ENCODE assay signal across 8 cellular contexts in genomic region chr7:151429555-151430331, GRCh38. TPM values are rescaled to one million over a fixed set of nuclear protein-coding genes. Genes with fewer than 3 reads are reported as not detected.
DNase-seq lines count a peak whose midpoint lies in the region; ATAC-seq and TF ChIP-seq lines count a peak whose summit lies in the region.

No MANE protein-coding gene starts in this region.

- no peak overlapping the region for H2AFZ ChIP-seq in SK-N-SH (ENCODE audit: low read depth)

- no peaks in the 10 kb centered on the region for H3F3A ChIP-seq in SK-N-SH (replicated peaks; ENCODE audit: insufficient read depth)

- no peaks in the 10 kb centered on the region for H3K36me3 ChIP-seq in SK-N-SH (replicated peaks in 1 of 2; ENCODE audit: control insufficient read depth in 1 of 2, insufficient read depth in 2 of 2, low read length in 1 of 2)

- H3K9ac ChIP-seq in SK-N-SH = no peak overlapping the region

- H3K36me3 Mint-ChIP-seq in activated T-helper 2 cell treated with anti-CD3 and anti-CD28 coated beads, Interferon-gamma antibody, Interleukin-2, Interleukin-4, amounts not matched to agents 10 μg/mL and 5 μg/mL and 100 μg/mL, durations not matched to agents 14 hours and 24 hours and 36 hours (ENCODE audit: low read depth) = no peaks in the 10 kb centered on the region
- no peaks in the 10 kb centered on the region for H3K36me3 Mint-ChIP-seq in natural killer cell treated with Interleukin-12 subunit alpha and Interleukin-12 subunit beta and Interleukin-15 and Interleukin-18, amount 100 ng/mL, for 72 hours

- no peak for TF ChIP-seq CTCF in SK-N-SH (IDR thresholded peaks at IDR 0.05)

- peaks cover 34% of the 10 kb centered on the region for H3K4me1 Mint-ChIP-seq in activated T-helper 2 cell treated with anti-CD3 and anti-CD28 coated beads, Interferon-gamma antibody, Interleukin-2, Interleukin-4, amounts not matched to agents 10 μg/mL and 5 μg/mL and 100 μg/mL, durations not matched to agents 14 hours and 24 hours and 36 hours (ENCODE audit: low read depth)
- H3K4me1 Mint-ChIP-seq in natural killer cell treated with Interleukin-12 subunit alpha and Interleukin-12 subunit beta and Interleukin-15 and Interleukin-18, amount 100 ng/mL, for 72 hours (ENCODE audit: low read depth in 2 of 2) = peaks cover 10 to 13% of the 10 kb centered on the region in 2 donors

- H3K4me2 ChIP-seq in SK-N-SH = no peak overlapping the region

- no peak for ATAC-seq in SK-N-SH treated with all-trans-retinoic acid at 6 μM for 48 hours
- peak; percentile 36 to 62 for ATAC-seq in natural killer cell treated with Interleukin-12 subunit alpha and Interleukin-12 subunit beta and Interleukin-15 and Interleukin-18, amount 100 ng/mL, for 72 hours

- H3K27ac ChIP-seq in SK-N-SH (ENCODE audit: low read depth in 2 of 2, low read length in 1 of 2) = no peak overlapping the region

- peaks cover 8 to 11% of the 10 kb centered on the region in 2 experiments; a peak in 1 of 4 replicates for H3K4me1 ChIP-seq in SK-N-SH (ENCODE audit: control insufficient read depth in 1 of 2, insufficient read depth in 2 of 2, low read depth in 1 of 2, low read length in 1 of 2)

- H3K9me3 ChIP-seq in SK-N-SH = no peaks in the 10 kb centered on the region

- CTCF ChIA-PET in SK-N-SH (lab: Yijun Ruan, JAX) = interaction anchor here (0.6 to 1.9 kb wide), 6 partner anchors 10 to 375 kb away, joined by 3 to 8 read pairs (median 3); partner anchors contain the start of gene CRYGN

- H3K9me2 ChIP-seq in SK-N-SH = no peaks in the 10 kb centered on the region

- no peaks in the 10 kb centered on the region for H3K9me3 Mint-ChIP-seq in activated T-helper 2 cell treated with anti-CD3 and anti-CD28 coated beads, Interferon-gamma antibody, Interleukin-2, Interleukin-4, amounts not matched to agents 10 μg/mL and 5 μg/mL and 100 μg/mL, durations not matched to agents 14 hours and 24 hours and 36 hours
- no peaks in the 10 kb centered on the region for H3K9me3 Mint-ChIP-seq in natural killer cell treated with Interleukin-12 subunit alpha and Interleukin-12 subunit beta and Interleukin-15 and Interleukin-18, amount 100 ng/mL, for 72 hours

- WGBS in SK-N-SH (ENCODE audit: low lambda C conversion rate) = 69% methylated on average over 10 of the region's 10 CpGs

- H3K79me2 ChIP-seq in SK-N-SH (ENCODE audit: insufficient read depth) = no peaks in the 10 kb centered on the region

- intact Hi-C loops in activated T-helper 2 cell treated with anti-CD3 and anti-CD28 coated beads, Interferon-gamma antibody, Interleukin-2, Interleukin-4, amounts not matched to agents 10 μg/mL and 5 μg/mL and 100 μg/mL, durations not matched to agents 14 hours and 24 hours and 36 hours (cut with micrococcal nuclease) = loop anchor here (2.0 kb wide), 1 partner anchor 15 kb away; no protein-coding TSS in a partner anchor

- H3K4me3 Mint-ChIP-seq in activated T-helper 2 cell treated with anti-CD3 and anti-CD28 coated beads, Interferon-gamma antibody, Interleukin-2, Interleukin-4, amounts not matched to agents 10 μg/mL and 5 μg/mL and 100 μg/mL, durations not matched to agents 14 hours and 24 hours and 36 hours (ENCODE audit: low read depth) = peak overlapping the region; percentile 10
- peak overlapping the region; percentile 38 for H3K4me3 Mint-ChIP-seq in natural killer cell treated with Interleukin-12 subunit alpha and Interleukin-12 subunit beta and Interleukin-15 and Interleukin-18, amount 100 ng/mL, for 72 hours

- H4K20me1 ChIP-seq in SK-N-SH (ENCODE audit: insufficient read depth) = no peaks in the 10 kb centered on the region

- H3K27ac Mint-ChIP-seq in activated T-helper 2 cell treated with anti-CD3 and anti-CD28 coated beads, Interferon-gamma antibody, Interleukin-2, Interleukin-4, amounts not matched to agents 10 μg/mL and 5 μg/mL and 100 μg/mL, durations not matched to agents 14 hours and 24 hours and 36 hours = peak overlapping the region; percentile 34
- peak overlapping the region in 1 of 2 donors; percentile 33 for H3K27ac Mint-ChIP-seq in natural killer cell treated with Interleukin-12 subunit alpha and Interleukin-12 subunit beta and Interleukin-15 and Interleukin-18, amount 100 ng/mL, for 72 hours

- H3K27me3 ChIP-seq in SK-N-SH (ENCODE audit: insufficient read depth) = no peaks in the 10 kb centered on the region

- no peak for TF ChIP-seq RAD21 in SK-N-SH (IDR thresholded peaks at IDR 0.05; ENCODE audit: low read length)

- no peak for DNase-seq in SK-N-SH
- DNase-seq in NCI-H187 treated with DMSO at 0.1 percent for 48 hours (lab: John Stamatoyannopoulos, UW) = peak; percentile 76
- peak; percentile 59 for DNase-seq in activated T-helper 2 cell treated with anti-CD3 and anti-CD28 coated beads, Interferon-gamma antibody, Interleukin-2, Interleukin-4, amounts not matched to agents 10 μg/mL and 5 μg/mL and 100 μg/mL, durations not matched to agents 14 hours and 24 hours and 36 hours (ENCODE audit: low spot score)
- DNase-seq in natural killer cell treated with Interleukin-12 subunit alpha and Interleukin-12 subunit beta and Interleukin-15 and Interleukin-18, amount 100 ng/mL, for 72 hours (ENCODE audit: low spot score) = peak; percentile 59
- DNase-seq in GM19238 (ENCODE audit: insufficient read length, low spot score) = no peak
- DNase-seq in RKO (ENCODE audit: low spot score) = no peak
- no peak for DNase-seq in NCI-H1048 (lab: John Stamatoyannopoulos, UW)

- TF ChIP-seq EP300 in SK-N-SH (IDR thresholded peaks at IDR 0.05; ENCODE audit: borderline replicate concordance in 1 of 2, low read depth in 1 of 2, low read length in 1 of 2) = no peak

- peaks cover 4% of the 10 kb centered on the region for H3K27me3 Mint-ChIP-seq in activated T-helper 2 cell treated with anti-CD3 and anti-CD28 coated beads, Interferon-gamma antibody, Interleukin-2, Interleukin-4, amounts not matched to agents 10 μg/mL and 5 μg/mL and 100 μg/mL, durations not matched to agents 14 hours and 24 hours and 36 hours (ENCODE audit: low read depth)
- H3K27me3 Mint-ChIP-seq in natural killer cell treated with Interleukin-12 subunit alpha and Interleukin-12 subunit beta and Interleukin-15 and Interleukin-18, amount 100 ng/mL, for 72 hours = peaks cover 0 to 3% of the 10 kb centered on the region in 2 donors

- no peak overlapping the region for H3K4me3 ChIP-seq in SK-N-SH (ENCODE audit: low read depth in 2 of 2, low read length in 1 of 2)

- POLR2A ChIA-PET in SK-N-SH (lab: Yijun Ruan, JAX) = no interaction called here

TF ChIP-seq in SK-N-SH treated with all-trans-retinoic acid at 6 μM for 48 hours, 23 proteins besides CTCF, POLR2A, EP300 and RAD21:
- TF ChIP-seq CSDC2 (CRISPR knock-in tag; IDR thresholded peaks at IDR 0.05) (peak; percentile 82), PATZ1 (CRISPR knock-in tag; IDR thresholded peaks at IDR 0.05; ENCODE audit: borderline replicate concordance) (no peak)

TF ChIP-seq in SK-N-SH, 30 proteins besides CTCF, POLR2A, EP300 and RAD21:
- no peak for TF ChIP-seq MEF2A (IDR thresholded peaks at IDR 0.05; ENCODE audit: borderline replicate concordance, low read depth)
- TF ChIP-seq, protein P1, sequence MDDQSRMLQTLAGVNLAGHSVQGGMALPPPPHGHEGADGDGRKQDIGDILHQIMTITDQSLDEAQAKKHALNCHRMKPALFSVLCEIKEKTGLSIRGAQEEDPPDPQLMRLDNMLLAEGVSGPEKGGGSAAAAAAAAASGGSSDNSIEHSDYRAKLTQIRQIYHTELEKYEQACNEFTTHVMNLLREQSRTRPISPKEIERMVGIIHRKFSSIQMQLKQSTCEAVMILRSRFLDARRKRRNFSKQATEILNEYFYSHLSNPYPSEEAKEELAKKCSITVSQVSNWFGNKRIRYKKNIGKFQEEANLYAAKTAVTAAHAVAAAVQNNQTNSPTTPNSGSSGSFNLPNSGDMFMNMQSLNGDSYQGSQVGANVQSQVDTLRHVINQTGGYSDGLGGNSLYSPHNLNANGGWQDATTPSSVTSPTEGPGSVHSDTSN (IDR thresholded peaks at IDR 0.05) = no peak
- no peak for TF ChIP-seq MXI1 (IDR thresholded peaks at IDR 0.05; ENCODE audit: low read depth, low read length)
- no peak for TF ChIP-seq USF1 (IDR thresholded peaks at IDR 0.05; ENCODE audit: borderline replicate concordance, low read depth)
- no peak for TF ChIP-seq NFIC (IDR thresholded peaks at IDR 0.05; ENCODE audit: borderline replicate concordance)
- no peak for TF ChIP-seq YY1 (IDR thresholded peaks at IDR 0.05; ENCODE audit: low read depth)
- TF ChIP-seq NRF1 (IDR thresholded peaks at IDR 0.05; ENCODE audit: low read depth, low read length) = no peak

RNA-seq across cellular contexts. Expression of gene CRYGN, which starts 10.2 kb away (rescaled TPM):
- polyA plus RNA-seq in SK-N-SH (2012; rRNA removed) = not detected in 2 replicates
- polyA plus RNA-seq in SK-N-SH (2012; cell fraction: cytosol; rRNA removed) = 0.03 TPM in 1 of 2 replicates, not detected in the other
- 0.06 TPM in 1 of 2 replicates, not detected in the other for polyA plus RNA-seq in SK-N-SH (2012; cell fraction: nucleus; rRNA removed)
- total RNA-seq in activated T-helper 2 cell treated with anti-CD3 and anti-CD28 coated beads, Interferon-gamma antibody, Interleukin-2, Interleukin-4, amounts not matched to agents 10 μg/mL and 5 μg/mL and 100 μg/mL, durations not matched to agents 14 hours and 24 hours and 36 hours = not detected in 2 replicates
- not detected for total RNA-seq in natural killer cell treated with Interleukin-12 subunit alpha and Interleukin-12 subunit beta and Interleukin-15 and Interleukin-18, amount 100 ng/mL, for 72 hours

RNA-seq across cellular contexts. Expression of gene WDR86, which starts 19.9 kb away (rescaled TPM):
- 1.0 and 2.5 TPM in 2 replicates for polyA plus RNA-seq in SK-N-SH (2012; rRNA removed)
- 0.45 and 0.84 TPM in 2 replicates for polyA plus RNA-seq in SK-N-SH (2012; cell fraction: cytosol; rRNA removed)
- 9.5 and 16.8 TPM in 2 replicates for polyA plus RNA-seq in SK-N-SH (2012; cell fraction: nucleus; rRNA removed)
- not detected in 2 replicates for total RNA-seq in activated T-helper 2 cell treated with anti-CD3 and anti-CD28 coated beads, Interferon-gamma antibody, Interleukin-2, Interleukin-4, amounts not matched to agents 10 μg/mL and 5 μg/mL and 100 μg/mL, durations not matched to agents 14 hours and 24 hours and 36 hours
- total RNA-seq in natural killer cell treated with Interleukin-12 subunit alpha and Interleukin-12 subunit beta and Interleukin-15 and Interleukin-18, amount 100 ng/mL, for 72 hours = not detected

Comparison
In these comparisons a context has a peak if more than half of its experiments do, and no peak if none do; other contexts are left out.
1. DNase-seq: peak in NCI-H187 treated with DMSO at 0.1 percent for 48 hours (single experiment), activated T-helper 2 cell treated with anti-CD3 and anti-CD28 coated beads, Interferon-gamma antibody, Interleukin-2, Interleukin-4, amounts not matched to agents 10 μg/mL and 5 μg/mL and 100 μg/mL, durations not matched to agents 14 hours and 24 hours and 36 hours (single experiment) and natural killer cell treated with Interleukin-12 subunit alpha and Interleukin-12 subunit beta and Interleukin-15 and Interleukin-18, amount 100 ng/mL, for 72 hours (single experiment); none in SK-N-SH (single experiment), GM19238 (single experiment), RKO (single experiment) and NCI-H1048 (single experiment).